Comparison of ENCODE assay signal across 9 cellular contexts in genomic region chr6:123965894-123966293, GRCh38.
DNase-seq lines count a peak whose midpoint lies in the region; ATAC-seq, FAIRE-seq and TF ChIP-seq lines count a peak whose summit lies in the region.
"Had no signal": no experiment of that assay in that cellular context is flagged by ENCODE, and none has a peak within 500 bp of the region (broad histone marks: within the 10 kb centered on the region; RNA-seq: fewer than 3 reads in every experiment).

No MANE protein-coding gene starts in this region.

- H3K4me1 ChIP-seq in HAP-1: no peaks in the 10 kb centered on the region
- H3K4me1 ChIP-seq: upper lobe of left lung had no signal

- H3K27me3 ChIP-seq in HAP-1 (ENCODE audit: low read depth): peaks cover 5% of the 10 kb centered on the region; the same call in 1 of the 2 replicates
- H3K27me3 ChIP-seq: upper lobe of left lung had no signal

- no peaks in the 10 kb centered on the region for H3K9me3 Mint-ChIP-seq in mesothelial cell of epicardium

- TF ChIP-seq CTCF in VCaP (conservative IDR thresholded peaks at IDR 0.05) (peak; percentile 12; the same call in 1 of the 2 replicates), mesothelial cell of epicardium (IDR thresholded peaks at IDR 0.05; ENCODE audit: unreplicated experiment) (no peak)

- H3K27ac Mint-ChIP-seq in mesothelial cell of epicardium: no peak overlapping the region

- no peak overlapping the region for H3K4me3 Mint-ChIP-seq in mesothelial cell of epicardium

- DNase-seq in A172 (ENCODE audit: low spot score): peak; percentile 49
- peak; percentile 14 to 35 for DNase-seq in HAP-1 (ENCODE audit: low spot score in 2 of 2)
- DNase-seq in iPS DF 19.7 (ENCODE audit: low read depth, low spot score): peak; percentile 40
- DNase-seq in NCI-H1694 treated with DMSO at 0.1 percent for 48 hours (lab: John Stamatoyannopoulos, UW): no peak
- no peak for DNase-seq in mesothelial cell of epicardium (ENCODE audit: low spot score in 2 of 2, unreplicated experiment in 2 of 2)
- DNase-seq in urothelium cell line (ENCODE audit: low spot score): no peak
- DNase-seq: upper lobe of left lung had no signal

- H3K27ac ChIP-seq in VCaP: no peak overlapping the region
- H3K27ac ChIP-seq: upper lobe of left lung had no signal

- in situ Hi-C loops in HAP-1 (cut with MboI; ENCODE audit: low sequenced_read_pairs): no loop called here

- H3K36me3 ChIP-seq in HAP-1 (replicated peaks): no peaks in the 10 kb centered on the region
- H3K36me3 ChIP-seq: upper lobe of left lung had no signal

- H3K9me3 ChIP-seq in HAP-1: no peaks in the 10 kb centered on the region
- H3K9me3 ChIP-seq: upper lobe of left lung had no signal

- no peak overlapping the region for H3K4me3 ChIP-seq in HAP-1
- H3K4me3 ChIP-seq: upper lobe of left lung had no signal

- no peaks in the 10 kb centered on the region for H3K36me3 Mint-ChIP-seq in mesothelial cell of epicardium

- ATAC-seq in GM21390 (IDR thresholded peaks at IDR 0.05; ENCODE audit: unreplicated experiment): no peak

- H3K27me3 Mint-ChIP-seq in mesothelial cell of epicardium (ENCODE audit: low read depth): peaks cover 24% of the 10 kb centered on the region

- peaks cover 11% of the 10 kb centered on the region for H3K4me1 Mint-ChIP-seq in mesothelial cell of epicardium

- FAIRE-seq in urothelium cell line (lab: Jason Lieb, UNC): no peak

Comparison
In these comparisons a context has a peak if more than half of its experiments do, and no peak if none do; other contexts are left out.
1. DNase-seq: peak in A172 (single experiment), HAP-1 (2 of 2) and iPS DF 19.7 (single experiment); none in NCI-H1694 treated with DMSO at 0.1 percent for 48 hours (single experiment), mesothelial cell of epicardium (0 of 2) and urothelium cell line (single experiment).